ENCODE assay signal across 25 cellular contexts in the genomic region with DNA sequence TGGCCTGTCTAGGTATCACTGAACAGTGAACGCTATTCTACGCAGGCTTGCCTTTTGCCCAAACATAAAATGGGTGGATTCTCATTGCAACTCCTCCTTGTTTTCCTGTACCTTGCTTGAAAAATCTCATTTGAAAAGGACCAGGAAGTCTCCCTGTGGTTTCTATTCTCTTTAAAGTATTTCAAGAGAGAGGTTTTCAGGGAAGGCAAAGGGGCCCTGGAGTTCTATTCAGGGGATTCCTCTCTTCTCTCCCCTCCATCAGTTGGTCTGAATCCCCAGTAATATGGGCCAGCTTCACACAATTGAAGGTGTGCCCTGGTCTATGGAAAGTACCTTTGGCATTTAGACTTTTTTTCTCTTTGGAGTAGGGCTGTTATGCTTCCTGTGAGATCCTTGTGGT.
"Had no signal": no experiment of that assay in that cellular context is flagged by ENCODE, and none has a peak within 500 bp of the region (broad histone marks: within the 10 kb centered on the region; RNA-seq: fewer than 3 reads in every experiment).

No MANE protein-coding gene starts in this region.

- ATAC-seq: activated CD8-positive, alpha-beta T cell treated with anti-CD3 and anti-CD28 coated beads for 36 hours; activated T-cell treated with anti-CD3 and anti-CD28 coated beads, Interleukin-2, amount 50 U/mL, for 72 hours had no signal

- H3K27ac ChIP-seq: breast epithelium, Peyer's patch, RWPE1, SJCRH30, VCaP had no signal

- H3K9me3 ChIP-seq: breast epithelium, MG63, Peyer's patch, SJCRH30, SK-N-SH had no signal

- H3K9me2 ChIP-seq: SK-N-SH had no signal

- H3K27me3 ChIP-seq: breast epithelium, MG63, Peyer's patch, SJCRH30 had no signal

- H3K27me3 Mint-ChIP-seq: activated CD8-positive, alpha-beta T cell treated with anti-CD3 and anti-CD28 coated beads for 36 hours had no signal

- H3K4me3 Mint-ChIP-seq: activated CD8-positive, alpha-beta T cell treated with anti-CD3 and anti-CD28 coated beads for 36 hours; activated T-cell treated with anti-CD3 and anti-CD28 coated beads, Interleukin-2, amount 50 U/mL, for 72 hours had no signal

- H3K9ac ChIP-seq: SK-N-SH had no signal

- H3K4me3 ChIP-seq: breast epithelium, MG63, Peyer's patch, SJCRH30 had no signal

- H3K36me3 ChIP-seq: breast epithelium, MG63, Peyer's patch, SJCRH30 had no signal

- H3K4me2 ChIP-seq: SK-N-SH had no signal

- DNase-seq: activated CD4-positive, alpha-beta T cell treated with anti-CD3 and anti-CD28 coated beads for 4 hours; activated CD8-positive, alpha-beta memory T cell treated with anti-CD3 and anti-CD28 coated beads, Interleukin-2, amount 50 U/mL, for 4 hours; activated CD8-positive, alpha-beta T cell treated with anti-CD3 and anti-CD28 coated beads for 36 hours; activated naive CD4-positive, alpha-beta T cell treated with anti-CD3 and anti-CD28 coated beads, Interleukin-2, amount 50 U/mL, for 16 hours; activated T-cell treated with anti-CD3 and anti-CD28 coated beads, Interleukin-2, amount 50 U/mL, for 72 hours; aorta; caudate nucleus; MG63; NCI-H1105; NCI-H1436; NCI-H1694 treated with DMSO at 0.1 percent for 48 hours; NCI-H2029 treated with DMSO at 0.1 percent for 48 hours; NCI-H345; NCI-H510A; NCI-H526 treated with DMSO at 0.1 percent for 48 hours; NCI-H82; OCI-M1; Peyer's patch; Right ventricle myocardium superior; SJCRH30; SK-N-SH; T-helper 1 cell had no signal

- H3K4me1 ChIP-seq: breast epithelium, Peyer's patch, SJCRH30 had no signal

- H3K27ac Mint-ChIP-seq: activated CD8-positive, alpha-beta T cell treated with anti-CD3 and anti-CD28 coated beads for 36 hours; activated T-cell treated with anti-CD3 and anti-CD28 coated beads, Interleukin-2, amount 50 U/mL, for 72 hours had no signal
